Comparison of ENCODE assay signal across 1 cellular context in the genomic region with DNA sequence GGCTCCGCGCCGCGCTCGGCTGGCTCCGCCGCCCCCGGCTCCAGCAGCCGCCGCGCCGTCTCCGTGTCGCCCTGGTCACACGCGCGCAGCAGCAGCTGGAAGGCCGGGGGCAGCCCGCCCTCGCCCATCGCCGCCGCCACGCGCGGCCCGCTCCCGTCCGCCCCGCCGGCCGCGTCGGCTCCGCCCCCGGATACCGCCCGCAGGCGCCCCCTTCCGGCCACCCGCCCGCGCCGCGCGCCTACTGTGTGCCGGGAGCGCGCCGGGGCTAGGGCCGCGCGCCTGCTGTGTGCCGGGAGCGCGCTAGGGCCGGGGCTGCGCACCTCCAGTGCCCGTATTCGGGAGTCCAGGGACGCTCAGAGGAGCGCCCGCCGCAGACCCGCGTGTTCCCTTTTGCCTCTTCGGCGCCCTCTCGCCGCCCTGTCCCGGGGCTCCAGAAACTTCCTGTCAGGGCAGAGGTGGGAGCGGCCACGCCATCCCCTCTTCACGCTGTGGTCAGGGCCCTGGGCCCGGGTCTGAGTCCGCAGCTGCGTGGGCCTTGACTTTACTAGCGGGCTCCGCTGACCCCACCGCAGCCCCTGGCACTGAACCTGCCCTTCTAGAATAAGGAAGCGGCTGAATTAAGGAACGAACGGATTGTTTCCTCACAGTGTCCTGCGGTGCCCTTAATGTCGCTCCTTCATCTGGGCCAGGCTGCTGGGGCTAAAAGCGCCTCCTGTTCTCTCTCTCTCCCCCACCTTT.
TF ChIP-seq lines count a peak whose summit lies in the region.

A gene (minus strand): TSS at position 192 of the 738 bp plus-strand sequence. CDS start 64 bp downstream, at position 128.

TF ChIP-seq in K562, 482 proteins besides CTCF, POLR2A, EP300 and RAD21 (continued from another document and continues in another):
- TF ChIP-seq, protein P1, sequence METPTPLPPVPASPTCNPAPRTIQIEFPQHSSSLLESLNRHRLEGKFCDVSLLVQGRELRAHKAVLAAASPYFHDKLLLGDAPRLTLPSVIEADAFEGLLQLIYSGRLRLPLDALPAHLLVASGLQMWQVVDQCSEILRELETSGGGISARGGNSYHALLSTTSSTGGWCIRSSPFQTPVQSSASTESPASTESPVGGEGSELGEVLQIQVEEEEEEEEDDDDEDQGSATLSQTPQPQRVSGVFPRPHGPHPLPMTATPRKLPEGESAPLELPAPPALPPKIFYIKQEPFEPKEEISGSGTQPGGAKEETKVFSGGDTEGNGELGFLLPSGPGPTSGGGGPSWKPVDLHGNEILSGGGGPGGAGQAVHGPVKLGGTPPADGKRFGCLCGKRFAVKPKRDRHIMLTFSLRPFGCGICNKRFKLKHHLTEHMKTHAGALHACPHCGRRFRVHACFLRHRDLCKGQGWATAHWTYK (CRISPR knock-in tag; IDR thresholded peaks at IDR 0.05) = peak; percentile 80; the same call in 1 of the 2 replicates
- TF ChIP-seq, protein P2, sequence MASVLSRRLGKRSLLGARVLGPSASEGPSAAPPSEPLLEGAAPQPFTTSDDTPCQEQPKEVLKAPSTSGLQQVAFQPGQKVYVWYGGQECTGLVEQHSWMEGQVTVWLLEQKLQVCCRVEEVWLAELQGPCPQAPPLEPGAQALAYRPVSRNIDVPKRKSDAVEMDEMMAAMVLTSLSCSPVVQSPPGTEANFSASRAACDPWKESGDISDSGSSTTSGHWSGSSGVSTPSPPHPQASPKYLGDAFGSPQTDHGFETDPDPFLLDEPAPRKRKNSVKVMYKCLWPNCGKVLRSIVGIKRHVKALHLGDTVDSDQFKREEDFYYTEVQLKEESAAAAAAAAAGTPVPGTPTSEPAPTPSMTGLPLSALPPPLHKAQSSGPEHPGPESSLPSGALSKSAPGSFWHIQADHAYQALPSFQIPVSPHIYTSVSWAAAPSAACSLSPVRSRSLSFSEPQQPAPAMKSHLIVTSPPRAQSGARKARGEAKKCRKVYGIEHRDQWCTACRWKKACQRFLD (CRISPR knock-in tag; IDR thresholded peaks at IDR 0.05) = peak; percentile 97
- no peak for TF ChIP-seq ELF2 (CRISPR knock-in tag; IDR thresholded peaks at IDR 0.05)
- TF ChIP-seq, protein P3, sequence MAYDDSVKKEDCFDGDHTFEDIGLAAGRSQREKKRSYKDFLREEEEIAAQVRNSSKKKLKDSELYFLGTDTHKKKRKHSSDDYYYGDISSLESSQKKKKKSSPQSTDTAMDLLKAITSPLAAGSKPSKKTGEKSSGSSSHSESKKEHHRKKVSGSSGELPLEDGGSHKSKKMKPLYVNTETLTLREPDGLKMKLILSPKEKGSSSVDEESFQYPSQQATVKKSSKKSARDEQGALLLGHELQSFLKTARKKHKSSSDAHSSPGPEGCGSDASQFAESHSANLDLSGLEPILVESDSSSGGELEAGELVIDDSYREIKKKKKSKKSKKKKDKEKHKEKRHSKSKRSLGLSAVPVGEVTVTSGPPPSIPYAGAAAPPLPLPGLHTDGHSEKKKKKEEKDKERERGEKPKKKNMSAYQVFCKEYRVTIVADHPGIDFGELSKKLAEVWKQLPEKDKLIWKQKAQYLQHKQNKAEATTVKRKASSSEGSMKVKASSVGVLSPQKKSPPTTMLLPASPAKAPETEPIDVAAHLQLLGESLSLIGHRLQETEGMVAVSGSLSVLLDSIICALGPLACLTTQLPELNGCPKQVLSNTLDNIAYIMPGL (CRISPR knock-in tag; IDR thresholded peaks at IDR 0.05) = no peak
- TF ChIP-seq KLF6 (CRISPR knock-in tag; IDR thresholded peaks at IDR 0.05; ENCODE audit: borderline replicate concordance) = no peak
- TF ChIP-seq SIRT6 (IDR thresholded peaks at IDR 0.05; ENCODE audit: low read depth, low read length) = no peak
- TF ChIP-seq, protein P4, sequence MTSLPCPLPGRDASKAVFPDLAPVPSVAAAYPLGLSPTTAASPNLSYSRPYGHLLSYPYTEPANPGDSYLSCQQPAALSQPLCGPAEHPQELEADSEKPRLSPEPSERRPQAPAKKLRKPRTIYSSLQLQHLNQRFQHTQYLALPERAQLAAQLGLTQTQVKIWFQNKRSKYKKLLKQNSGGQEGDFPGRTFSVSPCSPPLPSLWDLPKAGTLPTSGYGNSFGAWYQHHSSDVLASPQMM (CRISPR knock-in tag; IDR thresholded peaks at IDR 0.05) = no peak
- TF ChIP-seq ERF (CRISPR knock-in tag; IDR thresholded peaks at IDR 0.05) = peak; percentile 94; the same call in 1 of the 2 replicates
- TF ChIP-seq, protein P5, sequence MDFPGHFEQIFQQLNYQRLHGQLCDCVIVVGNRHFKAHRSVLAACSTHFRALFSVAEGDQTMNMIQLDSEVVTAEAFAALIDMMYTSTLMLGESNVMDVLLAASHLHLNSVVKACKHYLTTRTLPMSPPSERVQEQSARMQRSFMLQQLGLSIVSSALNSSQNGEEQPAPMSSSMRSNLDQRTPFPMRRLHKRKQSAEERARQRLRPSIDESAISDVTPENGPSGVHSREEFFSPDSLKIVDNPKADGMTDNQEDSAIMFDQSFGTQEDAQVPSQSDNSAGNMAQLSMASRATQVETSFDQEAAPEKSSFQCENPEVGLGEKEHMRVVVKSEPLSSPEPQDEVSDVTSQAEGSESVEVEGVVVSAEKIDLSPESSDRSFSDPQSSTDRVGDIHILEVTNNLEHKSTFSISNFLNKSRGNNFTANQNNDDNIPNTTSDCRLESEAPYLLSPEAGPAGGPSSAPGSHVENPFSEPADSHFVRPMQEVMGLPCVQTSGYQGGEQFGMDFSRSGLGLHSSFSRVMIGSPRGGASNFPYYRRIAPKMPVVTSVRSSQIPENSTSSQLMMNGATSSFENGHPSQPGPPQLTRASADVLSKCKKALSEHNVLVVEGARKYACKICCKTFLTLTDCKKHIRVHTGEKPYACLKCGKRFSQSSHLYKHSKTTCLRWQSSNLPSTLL (IDR thresholded peaks at IDR 0.05) = no peak
- TF ChIP-seq, protein P6, sequence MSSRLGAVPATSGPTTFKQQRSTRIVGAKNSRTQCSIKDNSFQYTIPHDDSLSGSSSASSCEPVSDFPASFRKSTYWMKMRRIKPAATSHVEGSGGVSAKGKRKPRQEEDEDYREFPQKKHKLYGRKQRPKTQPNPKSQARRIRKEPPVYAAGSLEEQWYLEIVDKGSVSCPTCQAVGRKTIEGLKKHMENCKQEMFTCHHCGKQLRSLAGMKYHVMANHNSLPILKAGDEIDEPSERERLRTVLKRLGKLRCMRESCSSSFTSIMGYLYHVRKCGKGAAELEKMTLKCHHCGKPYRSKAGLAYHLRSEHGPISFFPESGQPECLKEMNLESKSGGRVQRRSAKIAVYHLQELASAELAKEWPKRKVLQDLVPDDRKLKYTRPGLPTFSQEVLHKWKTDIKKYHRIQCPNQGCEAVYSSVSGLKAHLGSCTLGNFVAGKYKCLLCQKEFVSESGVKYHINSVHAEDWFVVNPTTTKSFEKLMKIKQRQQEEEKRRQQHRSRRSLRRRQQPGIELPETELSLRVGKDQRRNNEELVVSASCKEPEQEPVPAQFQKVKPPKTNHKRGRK (tag; IDR thresholded peaks at IDR 0.05) = no peak
- no peak for TF ChIP-seq WHSC1 (IDR thresholded peaks at IDR 0.05; ENCODE audit: low read length)
- no peak for TF ChIP-seq SLC30A9 (CRISPR knock-in tag; IDR thresholded peaks at IDR 0.05)
- TF ChIP-seq L3MBTL2 (IDR thresholded peaks at IDR 0.05) = 0 out of 2 replicates have a peak, but pooled peaks have one; percentile 42
- TF ChIP-seq CREBBP (IDR thresholded peaks at IDR 0.05; ENCODE audit: low read depth, low read length) = no peak
- TF ChIP-seq NR2C2 (CRISPR knock-in tag; IDR thresholded peaks at IDR 0.05) = no peak
- TF ChIP-seq NR2C2 (tag; IDR thresholded peaks at IDR 0.05) = peak; percentile 71
- TF ChIP-seq NFIC (IDR thresholded peaks at IDR 0.05) = peak; percentile 29; the same call in 1 of the 2 replicates
- TF ChIP-seq POLR2G (IDR thresholded peaks at IDR 0.05; ENCODE audit: low read depth, low read length) = peak; percentile 83
- TF ChIP-seq RBM15 (IDR thresholded peaks at IDR 0.05; ENCODE audit: insufficient read depth, low read length) = no peak
- TF ChIP-seq, protein P7, sequence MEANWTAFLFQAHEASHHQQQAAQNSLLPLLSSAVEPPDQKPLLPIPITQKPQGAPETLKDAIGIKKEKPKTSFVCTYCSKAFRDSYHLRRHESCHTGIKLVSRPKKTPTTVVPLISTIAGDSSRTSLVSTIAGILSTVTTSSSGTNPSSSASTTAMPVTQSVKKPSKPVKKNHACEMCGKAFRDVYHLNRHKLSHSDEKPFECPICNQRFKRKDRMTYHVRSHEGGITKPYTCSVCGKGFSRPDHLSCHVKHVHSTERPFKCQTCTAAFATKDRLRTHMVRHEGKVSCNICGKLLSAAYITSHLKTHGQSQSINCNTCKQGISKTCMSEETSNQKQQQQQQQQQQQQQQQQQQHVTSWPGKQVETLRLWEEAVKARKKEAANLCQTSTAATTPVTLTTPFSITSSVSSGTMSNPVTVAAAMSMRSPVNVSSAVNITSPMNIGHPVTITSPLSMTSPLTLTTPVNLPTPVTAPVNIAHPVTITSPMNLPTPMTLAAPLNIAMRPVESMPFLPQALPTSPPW (CRISPR knock-in tag; IDR thresholded peaks at IDR 0.05) = peak; percentile 88
- TF ChIP-seq KDM5B (IDR thresholded peaks at IDR 0.05; ENCODE audit: insufficient replicate concordance, low read depth, low read length) = peak; percentile 43
- TF ChIP-seq HEY1 (CRISPR knock-in tag; IDR thresholded peaks at IDR 0.05; ENCODE audit: borderline replicate concordance) = no peak
- TF ChIP-seq, protein P8, sequence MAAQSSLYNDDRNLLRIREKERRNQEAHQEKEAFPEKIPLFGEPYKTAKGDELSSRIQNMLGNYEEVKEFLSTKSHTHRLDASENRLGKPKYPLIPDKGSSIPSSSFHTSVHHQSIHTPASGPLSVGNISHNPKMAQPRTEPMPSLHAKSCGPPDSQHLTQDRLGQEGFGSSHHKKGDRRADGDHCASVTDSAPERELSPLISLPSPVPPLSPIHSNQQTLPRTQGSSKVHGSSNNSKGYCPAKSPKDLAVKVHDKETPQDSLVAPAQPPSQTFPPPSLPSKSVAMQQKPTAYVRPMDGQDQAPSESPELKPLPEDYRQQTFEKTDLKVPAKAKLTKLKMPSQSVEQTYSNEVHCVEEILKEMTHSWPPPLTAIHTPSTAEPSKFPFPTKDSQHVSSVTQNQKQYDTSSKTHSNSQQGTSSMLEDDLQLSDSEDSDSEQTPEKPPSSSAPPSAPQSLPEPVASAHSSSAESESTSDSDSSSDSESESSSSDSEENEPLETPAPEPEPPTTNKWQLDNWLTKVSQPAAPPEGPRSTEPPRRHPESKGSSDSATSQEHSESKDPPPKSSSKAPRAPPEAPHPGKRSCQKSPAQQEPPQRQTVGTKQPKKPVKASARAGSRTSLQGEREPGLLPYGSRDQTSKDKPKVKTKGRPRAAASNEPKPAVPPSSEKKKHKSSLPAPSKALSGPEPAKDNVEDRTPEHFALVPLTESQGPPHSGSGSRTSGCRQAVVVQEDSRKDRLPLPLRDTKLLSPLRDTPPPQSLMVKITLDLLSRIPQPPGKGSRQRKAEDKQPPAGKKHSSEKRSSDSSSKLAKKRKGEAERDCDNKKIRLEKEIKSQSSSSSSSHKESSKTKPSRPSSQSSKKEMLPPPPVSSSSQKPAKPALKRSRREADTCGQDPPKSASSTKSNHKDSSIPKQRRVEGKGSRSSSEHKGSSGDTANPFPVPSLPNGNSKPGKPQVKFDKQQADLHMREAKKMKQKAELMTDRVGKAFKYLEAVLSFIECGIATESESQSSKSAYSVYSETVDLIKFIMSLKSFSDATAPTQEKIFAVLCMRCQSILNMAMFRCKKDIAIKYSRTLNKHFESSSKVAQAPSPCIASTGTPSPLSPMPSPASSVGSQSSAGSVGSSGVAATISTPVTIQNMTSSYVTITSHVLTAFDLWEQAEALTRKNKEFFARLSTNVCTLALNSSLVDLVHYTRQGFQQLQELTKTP (IDR thresholded peaks at IDR 0.05; ENCODE audit: low read depth in 1 of 2, partially characterized antibody in 2 of 2) = no peak
- TF ChIP-seq BACH1 (tag; IDR thresholded peaks at IDR 0.05) = peak; percentile 64; the same call in 1 of the 2 replicates
- TF ChIP-seq, protein P9, sequence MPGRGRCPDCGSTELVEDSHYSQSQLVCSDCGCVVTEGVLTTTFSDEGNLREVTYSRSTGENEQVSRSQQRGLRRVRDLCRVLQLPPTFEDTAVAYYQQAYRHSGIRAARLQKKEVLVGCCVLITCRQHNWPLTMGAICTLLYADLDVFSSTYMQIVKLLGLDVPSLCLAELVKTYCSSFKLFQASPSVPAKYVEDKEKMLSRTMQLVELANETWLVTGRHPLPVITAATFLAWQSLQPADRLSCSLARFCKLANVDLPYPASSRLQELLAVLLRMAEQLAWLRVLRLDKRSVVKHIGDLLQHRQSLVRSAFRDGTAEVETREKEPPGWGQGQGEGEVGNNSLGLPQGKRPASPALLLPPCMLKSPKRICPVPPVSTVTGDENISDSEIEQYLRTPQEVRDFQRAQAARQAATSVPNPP (IDR thresholded peaks at IDR 0.05; ENCODE audit: borderline replicate concordance, insufficient read depth, insufficient read length) = no peak
- no peak for TF ChIP-seq TEAD4 (IDR thresholded peaks at IDR 0.05; ENCODE audit: low read length)
- TF ChIP-seq TEAD4 (CRISPR knock-in tag; IDR thresholded peaks at IDR 0.05; ENCODE audit: borderline replicate concordance) = no peak
- no peak for TF ChIP-seq ZNF124 (CRISPR knock-in tag; IDR thresholded peaks at IDR 0.05)
- TF ChIP-seq, protein P10, sequence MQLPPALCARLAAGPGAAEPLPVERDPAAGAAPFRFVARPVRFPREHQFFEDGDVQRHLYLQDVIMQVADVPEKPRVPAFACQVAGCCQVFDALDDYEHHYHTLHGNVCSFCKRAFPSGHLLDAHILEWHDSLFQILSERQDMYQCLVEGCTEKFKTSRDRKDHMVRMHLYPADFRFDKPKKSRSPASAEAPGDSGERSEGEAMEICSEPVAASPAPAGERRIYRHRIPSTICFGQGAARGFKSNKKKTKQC (CRISPR knock-in tag; IDR thresholded peaks at IDR 0.05) = no peak
- no peak for TF ChIP-seq PTBP1 (IDR thresholded peaks at IDR 0.05; ENCODE audit: low read depth, low read length)
- peak; percentile 97 for TF ChIP-seq ZKSCAN1 (IDR thresholded peaks at IDR 0.05; ENCODE audit: low read depth, low read length)
- TF ChIP-seq TBL1XR1 (IDR thresholded peaks at IDR 0.05; ENCODE audit: low read length in 2 of 2) = no peak; a peak in 1 of 4 replicates
- TF ChIP-seq, protein P11, sequence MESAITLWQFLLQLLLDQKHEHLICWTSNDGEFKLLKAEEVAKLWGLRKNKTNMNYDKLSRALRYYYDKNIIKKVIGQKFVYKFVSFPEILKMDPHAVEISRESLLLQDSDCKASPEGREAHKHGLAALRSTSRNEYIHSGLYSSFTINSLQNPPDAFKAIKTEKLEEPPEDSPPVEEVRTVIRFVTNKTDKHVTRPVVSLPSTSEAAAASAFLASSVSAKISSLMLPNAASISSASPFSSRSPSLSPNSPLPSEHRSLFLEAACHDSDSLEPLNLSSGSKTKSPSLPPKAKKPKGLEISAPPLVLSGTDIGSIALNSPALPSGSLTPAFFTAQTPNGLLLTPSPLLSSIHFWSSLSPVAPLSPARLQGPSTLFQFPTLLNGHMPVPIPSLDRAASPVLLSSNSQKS (CRISPR knock-in tag; IDR thresholded peaks at IDR 0.05) = no peak
- no peak for TF ChIP-seq KAT2B (IDR thresholded peaks at IDR 0.05; ENCODE audit: low read depth, low read length)
- TF ChIP-seq MTA3 (IDR thresholded peaks at IDR 0.05; ENCODE audit: borderline replicate concordance) = no peak
- no peak for TF ChIP-seq POLR2H (tag; IDR thresholded peaks at IDR 0.05; ENCODE audit: low read depth)
- peak in 2 of 3 experiments; percentile 42 to 47 for TF ChIP-seq YY1 (IDR thresholded peaks at IDR 0.05; ENCODE audit: borderline replicate concordance in 1 of 3, control insufficient read depth in 1 of 3, extremely low read depth in 1 of 3, insufficient read depth in 3 of 3, insufficient read length in 1 of 3, insufficient replicate concordance in 2 of 3, low read depth in 1 of 3, low read length in 2 of 3)
